Comparison of ENCODE assay signal across 1 cellular context in genomic region chr14:79552778-79553177, GRCh38.
TF ChIP-seq lines count a peak whose summit lies in the region.

No MANE protein-coding gene starts in this region.

TF ChIP-seq in IMR-90, 13 proteins besides CTCF, POLR2A, EP300 and RAD21 (continued from another document):
- TF ChIP-seq, protein P1, sequence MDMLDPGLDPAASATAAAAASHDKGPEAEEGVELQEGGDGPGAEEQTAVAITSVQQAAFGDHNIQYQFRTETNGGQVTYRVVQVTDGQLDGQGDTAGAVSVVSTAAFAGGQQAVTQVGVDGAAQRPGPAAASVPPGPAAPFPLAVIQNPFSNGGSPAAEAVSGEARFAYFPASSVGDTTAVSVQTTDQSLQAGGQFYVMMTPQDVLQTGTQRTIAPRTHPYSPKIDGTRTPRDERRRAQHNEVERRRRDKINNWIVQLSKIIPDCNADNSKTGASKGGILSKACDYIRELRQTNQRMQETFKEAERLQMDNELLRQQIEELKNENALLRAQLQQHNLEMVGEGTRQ (IDR thresholded peaks at IDR 0.05; ENCODE audit: low read depth, low read length) = no peak
- TF ChIP-seq CEBPB (IDR thresholded peaks at IDR 0.05; ENCODE audit: low read depth, low read length) = no peak
- TF ChIP-seq NFE2L2 (IDR thresholded peaks at IDR 0.05; ENCODE audit: low read depth, low read length) = no peak
- no peak for TF ChIP-seq MAZ (IDR thresholded peaks at IDR 0.05; ENCODE audit: borderline replicate concordance, low read depth, low read length)
TF ChIP-seq in IMR-90: peak in this region for 0.
